ENCODE assay signal across 8 cellular contexts in the genomic region with DNA sequence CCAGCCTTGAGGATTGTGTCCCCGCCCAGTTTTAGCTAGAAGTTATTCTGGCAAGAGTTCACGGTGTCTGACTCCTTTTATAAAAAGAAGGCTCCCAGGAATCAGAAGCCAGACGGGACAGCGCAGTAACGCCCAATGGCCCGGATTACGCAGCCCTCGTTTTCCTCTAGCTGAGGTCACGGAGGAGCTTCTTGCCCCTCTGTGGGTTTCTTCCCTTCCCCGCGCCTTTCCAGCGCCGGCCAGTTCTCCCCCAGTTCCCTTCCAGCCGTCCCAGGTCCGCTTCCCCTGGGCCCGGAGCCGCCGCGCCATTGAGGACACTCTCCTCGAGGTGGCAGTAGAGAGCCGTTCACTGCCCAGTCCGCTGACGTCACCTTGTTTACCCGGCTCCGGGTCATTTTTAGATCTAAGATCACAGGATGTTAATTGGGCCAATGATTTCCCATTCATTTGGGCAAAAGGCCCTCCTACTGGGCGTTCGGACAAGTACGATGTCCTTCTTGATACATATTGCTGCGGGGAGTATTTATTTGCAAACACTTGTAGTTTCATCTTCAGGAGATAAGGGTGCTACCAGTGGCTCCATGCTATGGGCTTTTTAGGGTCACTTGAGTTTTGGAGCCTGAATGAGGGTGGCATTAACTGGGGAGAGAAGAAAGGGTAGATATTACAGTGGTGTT.
DNase-seq lines count a peak whose midpoint lies in the region; ATAC-seq and TF ChIP-seq lines count a peak whose summit lies in the region.

No MANE protein-coding gene starts in this region.

- no peaks in the 10 kb centered on the region for H3F3A ChIP-seq in smooth muscle cell (ENCODE audit: low read depth)

- peak overlapping the region; percentile 99 for H3K27ac ChIP-seq in caudate nucleus (ENCODE audit: low read depth, low read length)
- no peak overlapping the region for H3K27ac ChIP-seq in smooth muscle cell (ENCODE audit: low read depth)

- DNase-seq in NK-92 treated with Interleukin-12 subunit alpha and Interleukin-12 subunit beta, amount 100 ng/mL, for 24 hours (lab: John Stamatoyannopoulos, UW), result peak; percentile 57
- DNase-seq in NK-92 (lab: John Stamatoyannopoulos, UW; ENCODE audit: unreplicated experiment) (no peak), NCI-H2196 treated with DMSO at 0.1 percent for 48 hours (lab: John Stamatoyannopoulos, UW; ENCODE audit: unreplicated experiment) (peak; percentile 64), activated B cell treated with CpG ODN at 0.5 μM for 24 hours (peak; percentile 74), caudate nucleus (lab: John Stamatoyannopoulos, UW) (peak; percentile 20 to 92 (median 81)), iris pigment epithelial cell (ENCODE audit: low read depth) (peak; percentile 58), smooth muscle cell (lab: John Stamatoyannopoulos, UW; ENCODE audit: unreplicated experiment) (peak; percentile 63)

- no peaks in the 10 kb centered on the region for H3K79me2 ChIP-seq in smooth muscle cell (ENCODE audit: low read depth)

- peak; percentile 27 for TF ChIP-seq CTCF in activated B cell treated with CpG ODN at 0.5 μM for 24 hours (IDR thresholded peaks at IDR 0.05)
- TF ChIP-seq CTCF in smooth muscle cell (IDR thresholded peaks at IDR 0.05; ENCODE audit: borderline replicate concordance, insufficient read depth, poor library complexity, severe bottlenecking), result peak; percentile 89

- no peaks in the 10 kb centered on the region for H4K20me1 ChIP-seq in smooth muscle cell (ENCODE audit: low read depth)

- H3K27me3 ChIP-seq in smooth muscle cell (ENCODE audit: low read depth), result no peaks in the 10 kb centered on the region

- no peaks in the 10 kb centered on the region for H3K36me3 ChIP-seq in smooth muscle cell (ENCODE audit: low read depth)

- peaks cover 27% of the 10 kb centered on the region for H3K4me1 Mint-ChIP-seq in activated B cell treated with CpG ODN at 0.5 μM for 24 hours

- H3K4me2 ChIP-seq in smooth muscle cell, result peak overlapping the region; percentile 87

- H3K9me3 Mint-ChIP-seq in activated B cell treated with CpG ODN at 0.5 μM for 24 hours, result no peaks in the 10 kb centered on the region

- POLR2A ChIA-PET in activated B cell treated with CpG ODN at 0.5 μM for 24 hours (lab: Charles Lee), result no interaction called here

- H3K27ac Mint-ChIP-seq in activated B cell treated with CpG ODN at 0.5 μM for 24 hours, result peak overlapping the region; percentile 3

- H3K27me3 Mint-ChIP-seq in activated B cell treated with CpG ODN at 0.5 μM for 24 hours, result no peaks in the 10 kb centered on the region

- ATAC-seq in HG03097 (IDR thresholded peaks at IDR 0.05; ENCODE audit: low FRiP score, unreplicated experiment) (peak; percentile 44), activated B cell treated with CpG ODN at 0.5 μM for 24 hours (ENCODE audit: low read depth) (peak; percentile 86)

- peak overlapping the region; percentile 83 for H3K4me3 Mint-ChIP-seq in activated B cell treated with CpG ODN at 0.5 μM for 24 hours

- no peaks in the 10 kb centered on the region for H3K36me3 Mint-ChIP-seq in activated B cell treated with CpG ODN at 0.5 μM for 24 hours (ENCODE audit: low read depth)

- H2AFZ ChIP-seq in smooth muscle cell (ENCODE audit: low read depth), result peak overlapping the region; percentile 75

- H3K4me1 ChIP-seq in smooth muscle cell (ENCODE audit: low read depth), result no peaks in the 10 kb centered on the region

- peak overlapping the region; percentile 53 for H3K4me3 ChIP-seq in smooth muscle cell

- peak overlapping the region; percentile 5 for H3K9ac ChIP-seq in smooth muscle cell (ENCODE audit: low read depth)

- CTCF ChIA-PET in activated B cell treated with CpG ODN at 0.5 μM for 24 hours (lab: Charles Lee), result interaction anchor here (0.8 to 1.0 kb wide), 2 partner anchors 256 to 302 kb away, joined by 3 read pairs; no protein-coding TSS in a partner anchor

- WGBS in smooth muscle cell (ENCODE audit: low lambda C conversion rate), result 8% methylated on average over 29 of the region's 29 CpGs

- no peaks in the 10 kb centered on the region for H3K9me3 ChIP-seq in smooth muscle cell (replicated peaks; ENCODE audit: low read depth)

- intact Hi-C loops in activated B cell treated with CpG ODN at 0.5 μM for 24 hours (cut with micrococcal nuclease), result loop anchor here (1.0 to 2.0 kb wide), 8 partner anchors 42 to 868 kb away; partner anchors contain the start of gene PPM1B
